Comparison of ENCODE assay signal across 8 cellular contexts in genomic region chr15:44735482-44736260, GRCh38. TPM values are rescaled to one million over a fixed set of nuclear protein-coding genes. Genes with fewer than 3 reads are reported as not detected.
DNase-seq lines count a peak whose midpoint lies in the region; ATAC-seq and TF ChIP-seq lines count a peak whose summit lies in the region.

No MANE protein-coding gene starts in this region.

- H3K4me3 ChIP-seq in osteoblast (ENCODE audit: insufficient read depth, low read length), result peak overlapping the region; percentile 15

- peaks cover 0 to 8% (median 3%) of the 10 kb centered on the region in 5 experiments for H3K9me3 Mint-ChIP-seq in brain

- H2AFZ ChIP-seq in osteoblast (ENCODE audit: low read length), result peak overlapping the region; percentile 75

- H3K79me2 ChIP-seq in osteoblast (ENCODE audit: insufficient read depth, low read length), result peaks cover under 1% of the 10 kb centered on the region

- no peaks in the 10 kb centered on the region for H3K9me3 ChIP-seq in osteoblast (ENCODE audit: low read depth, low read length)

- DNase-seq in MV-4-11 (lab: John Stamatoyannopoulos, UW) (peak; percentile 77), osteoblast (ENCODE audit: insufficient read length, low spot score, missing footprints) (no peak), NCI-H2171 (lab: John Stamatoyannopoulos, UW) (no peak), NCI-H524 (lab: John Stamatoyannopoulos, UW) (no peak), NCI-H510A treated with DMSO at 0.1 percent for 48 hours (lab: John Stamatoyannopoulos, UW) (no peak), NCI-H446 (lab: John Stamatoyannopoulos, UW) (no peak)

- peak overlapping the region; percentile 27 for H3K27ac ChIP-seq in osteoblast (ENCODE audit: low read depth, low read length)

- H3K4me1 Mint-ChIP-seq in brain, result peaks cover 17% of the 10 kb centered on the region

- peak; percentile 41 for ATAC-seq in GM18498 (IDR thresholded peaks at IDR 0.05; ENCODE audit: unreplicated experiment)

- H3K27ac Mint-ChIP-seq in brain, result peak overlapping the region in 4 of 5 experiments; percentile 15 to 78 (median 19)

- no peaks in the 10 kb centered on the region for H4K20me1 ChIP-seq in osteoblast (ENCODE audit: insufficient read depth, low read length)

- peak overlapping the region; percentile 70 for H3K4me2 ChIP-seq in osteoblast (ENCODE audit: insufficient read depth, low read length)

- H3K27me3 ChIP-seq in osteoblast (ENCODE audit: insufficient read depth, low read length), result no peaks in the 10 kb centered on the region

- H3K36me3 ChIP-seq in osteoblast (ENCODE audit: insufficient read depth, low read length), result peaks cover 5% of the 10 kb centered on the region

- H3K27me3 Mint-ChIP-seq in brain, result no peaks in the 10 kb centered on the region

- TF ChIP-seq CTCF in brain (conservative IDR thresholded peaks at IDR 0.05), result no peak
- TF ChIP-seq CTCF in osteoblast (IDR thresholded peaks at IDR 0.05; ENCODE audit: extremely low read depth, low read depth, low read length), result no peak

- H3K36me3 Mint-ChIP-seq in brain, result peaks cover 26% of the 10 kb centered on the region

- H3K4me1 ChIP-seq in osteoblast (ENCODE audit: insufficient read depth, low read length), result peaks cover 17% of the 10 kb centered on the region

- H3K4me3 Mint-ChIP-seq in brain, result no peak overlapping the region

RNA-seq across cellular contexts. Expression of gene TRIM69, which starts 0.7 kb away (rescaled TPM):
- 39.7 TPM for polyA plus RNA-seq in brain (ENCODE audit: insufficient read depth, low read depth, low replicate concordance)
- total RNA-seq in osteoblast, result 9.4 and 14.7 TPM in 2 replicates

RNA-seq across cellular contexts. Expression of gene B2M, which starts 24.4 kb away (rescaled TPM):
- 864 TPM for polyA plus RNA-seq in brain (ENCODE audit: insufficient read depth, low read depth, low replicate concordance)
- total RNA-seq in osteoblast, result 3,371 and 4,170 TPM in 2 replicates

RNA-seq across cellular contexts. Expression of gene PATL2, which starts 24.5 kb away (rescaled TPM):
- 0.31 TPM for polyA plus RNA-seq in brain (ENCODE audit: insufficient read depth, low read depth, low replicate concordance)
- total RNA-seq in osteoblast, result 1.8 and 2.7 TPM in 2 replicates
